In genomic region chr6:22877946-22878705, GRCh38 we compare ENCODE assay signal across 12 cellular contexts.
DNase-seq lines count a peak whose midpoint lies in the region; ATAC-seq and TF ChIP-seq lines count a peak whose summit lies in the region.
"Had no signal": no experiment of that assay in that cellular context is flagged by ENCODE, and none has a peak within 500 bp of the region (broad histone marks: within the 10 kb centered on the region; RNA-seq: fewer than 3 reads in every experiment).

No MANE protein-coding gene starts in this region.

- peaks cover 71% of the 10 kb centered on the region for H3K4me1 Mint-ChIP-seq in WTC11
- H3K4me1 Mint-ChIP-seq in activated T-helper 17 cell treated with anti-CD3 and anti-CD28 coated beads, Interleukin-2, amount 50 U/mL, for 72 hours: no peaks in the 10 kb centered on the region
- no peaks in the 10 kb centered on the region for H3K4me1 Mint-ChIP-seq in activated T-cell treated with anti-CD3 and anti-CD28 coated beads, Interleukin-2, amount 50 U/mL, for 4 hours (ENCODE audit: low read depth)
- H3K4me1 Mint-ChIP-seq: activated CD8-positive, alpha-beta memory T cell treated with anti-CD3 and anti-CD28 coated beads, Interleukin-2, amount 10 ng/mL, durations not matched to agents 7 days and 5 days had no signal

- H2AFZ ChIP-seq in osteoblast (ENCODE audit: low read length): no peak overlapping the region

- TF ChIP-seq CTCF in WTC11 (IDR thresholded peaks at IDR 0.05) (no peak), osteoblast (IDR thresholded peaks at IDR 0.05; ENCODE audit: extremely low read depth, low read depth, low read length) (no peak)

- peak overlapping the region; percentile 77 for H3K27ac ChIP-seq in osteoblast (ENCODE audit: low read depth, low read length)
- H3K27ac ChIP-seq: epithelial cell of prostate had no signal

- DNase-seq in EH (ENCODE audit: low read depth) (peak; percentile 98), WTC11 (ENCODE audit: low spot score) (no peak), foreskin melanocyte (peak; percentile 21), osteoblast (ENCODE audit: insufficient read length, low spot score, missing footprints) (peak; percentile 74), cardiac septum (ENCODE audit: low spot score) (no peak), HuH-7 (ENCODE audit: low spot score) (no peak)
- DNase-seq in activated T-cell treated with anti-CD3 and anti-CD28 coated beads, Interleukin-2, amount 50 U/mL, for 4 hours: no peak
- DNase-seq: activated CD8-positive, alpha-beta memory T cell treated with anti-CD3 and anti-CD28 coated beads, Interleukin-2, amount 10 ng/mL, durations not matched to agents 7 days and 5 days had no signal

- ATAC-seq in WTC11: peak; percentile 91
- ATAC-seq in activated T-helper 17 cell treated with anti-CD3 and anti-CD28 coated beads, Interleukin-2, amount 50 U/mL, for 72 hours (replicated peaks): no peak
- no peak for ATAC-seq in activated T-cell treated with anti-CD3 and anti-CD28 coated beads, Interleukin-2, amount 50 U/mL, for 4 hours
- ATAC-seq: activated CD8-positive, alpha-beta memory T cell treated with anti-CD3 and anti-CD28 coated beads, Interleukin-2, amount 10 ng/mL, durations not matched to agents 7 days and 5 days; HCT116 had no signal

- H3K4me3 ChIP-seq in osteoblast (ENCODE audit: insufficient read depth, low read length): no peak overlapping the region
- H3K4me3 ChIP-seq: right atrium auricular region had no signal

- no peaks in the 10 kb centered on the region for H3K9me3 ChIP-seq in osteoblast (ENCODE audit: low read depth, low read length)
- H3K9me3 ChIP-seq: right atrium auricular region had no signal

- H3K27ac Mint-ChIP-seq in WTC11: peak overlapping the region; percentile 99
- no peak overlapping the region for H3K27ac Mint-ChIP-seq in activated T-helper 17 cell treated with anti-CD3 and anti-CD28 coated beads, Interleukin-2, amount 50 U/mL, for 72 hours
- H3K27ac Mint-ChIP-seq: activated CD8-positive, alpha-beta memory T cell treated with anti-CD3 and anti-CD28 coated beads, Interleukin-2, amount 10 ng/mL, durations not matched to agents 7 days and 5 days had no signal

- no peaks in the 10 kb centered on the region for H3K27me3 Mint-ChIP-seq in WTC11 (ENCODE audit: low read depth)
- H3K27me3 Mint-ChIP-seq in activated T-helper 17 cell treated with anti-CD3 and anti-CD28 coated beads, Interleukin-2, amount 50 U/mL, for 72 hours: no peaks in the 10 kb centered on the region
- no peaks in the 10 kb centered on the region for H3K27me3 Mint-ChIP-seq in activated T-cell treated with anti-CD3 and anti-CD28 coated beads, Interleukin-2, amount 50 U/mL, for 4 hours (ENCODE audit: low read depth)
- H3K27me3 Mint-ChIP-seq: activated CD8-positive, alpha-beta memory T cell treated with anti-CD3 and anti-CD28 coated beads, Interleukin-2, amount 10 ng/mL, durations not matched to agents 7 days and 5 days had no signal

- no peaks in the 10 kb centered on the region for H4K20me1 ChIP-seq in osteoblast (ENCODE audit: insufficient read depth, low read length)

- peaks cover 49% of the 10 kb centered on the region for H3K4me1 ChIP-seq in osteoblast (ENCODE audit: insufficient read depth, low read length)

- H3K36me3 Mint-ChIP-seq in WTC11: peaks cover 11% of the 10 kb centered on the region
- H3K36me3 Mint-ChIP-seq in activated T-helper 17 cell treated with anti-CD3 and anti-CD28 coated beads, Interleukin-2, amount 50 U/mL, for 72 hours (ENCODE audit: low read depth): no peaks in the 10 kb centered on the region
- no peaks in the 10 kb centered on the region for H3K36me3 Mint-ChIP-seq in activated T-cell treated with anti-CD3 and anti-CD28 coated beads, Interleukin-2, amount 50 U/mL, for 4 hours (ENCODE audit: insufficient read depth)
- H3K36me3 Mint-ChIP-seq: activated CD8-positive, alpha-beta memory T cell treated with anti-CD3 and anti-CD28 coated beads, Interleukin-2, amount 10 ng/mL, durations not matched to agents 7 days and 5 days had no signal

- H3K79me2 ChIP-seq in osteoblast (ENCODE audit: insufficient read depth, low read length): no peaks in the 10 kb centered on the region

- intact Hi-C loops in cardiac septum (cut with DNase I): no loop called here

- H3K36me3 ChIP-seq in osteoblast (ENCODE audit: insufficient read depth, low read length): no peaks in the 10 kb centered on the region
- H3K36me3 ChIP-seq: right atrium auricular region had no signal

- H3K4me2 ChIP-seq in osteoblast (ENCODE audit: insufficient read depth, low read length): no peak overlapping the region

- POLR2A ChIA-PET in WTC11 (lab: Charles Lee): no interaction called here

- no peaks in the 10 kb centered on the region for H3K27me3 ChIP-seq in osteoblast (ENCODE audit: insufficient read depth, low read length)
- H3K27me3 ChIP-seq: right atrium auricular region had no signal

- CTCF ChIA-PET in WTC11 (lab: Charles Lee): interaction anchor here (1.4 kb wide), 1 partner anchor 29 kb away, joined by 4 read pairs; no protein-coding TSS in a partner anchor

- H3K9me3 Mint-ChIP-seq in WTC11: peaks cover 13% of the 10 kb centered on the region
- H3K9me3 Mint-ChIP-seq in activated T-helper 17 cell treated with anti-CD3 and anti-CD28 coated beads, Interleukin-2, amount 50 U/mL, for 72 hours: peaks cover 8% of the 10 kb centered on the region
- H3K9me3 Mint-ChIP-seq in activated T-cell treated with anti-CD3 and anti-CD28 coated beads, Interleukin-2, amount 50 U/mL, for 4 hours: peaks cover 12% of the 10 kb centered on the region

- H3K4me3 Mint-ChIP-seq in WTC11: peak overlapping the region; percentile 44
- no peak overlapping the region for H3K4me3 Mint-ChIP-seq in activated T-helper 17 cell treated with anti-CD3 and anti-CD28 coated beads, Interleukin-2, amount 50 U/mL, for 72 hours
- H3K4me3 Mint-ChIP-seq in activated T-cell treated with anti-CD3 and anti-CD28 coated beads, Interleukin-2, amount 50 U/mL, for 4 hours: no peak overlapping the region
- H3K4me3 Mint-ChIP-seq: activated CD8-positive, alpha-beta memory T cell treated with anti-CD3 and anti-CD28 coated beads, Interleukin-2, amount 10 ng/mL, durations not matched to agents 7 days and 5 days had no signal

TF ChIP-seq in WTC11, 78 proteins besides CTCF, POLR2A, EP300 and RAD21:
- TF ChIP-seq GABPB1 (CRISPR knock-in tag; IDR thresholded peaks at IDR 0.05): no peak
- TF ChIP-seq ATF1 (CRISPR knock-in tag; IDR thresholded peaks at IDR 0.05): no peak
- TF ChIP-seq PRRX2 (CRISPR knock-in tag; IDR thresholded peaks at IDR 0.05): no peak
- no peak for TF ChIP-seq RELA (CRISPR knock-in tag; IDR thresholded peaks at IDR 0.05; ENCODE audit: borderline replicate concordance)
- no peak for TF ChIP-seq E2F4 (CRISPR knock-in tag; IDR thresholded peaks at IDR 0.05; ENCODE audit: borderline replicate concordance, low read depth)
- TF ChIP-seq JAZF1 (CRISPR knock-in tag; IDR thresholded peaks at IDR 0.05): no peak
- no peak for TF ChIP-seq KAT7 (CRISPR knock-in tag; IDR thresholded peaks at IDR 0.05; ENCODE audit: borderline replicate concordance)
- no peak for TF ChIP-seq IRF2 (CRISPR knock-in tag; IDR thresholded peaks at IDR 0.05; ENCODE audit: borderline replicate concordance, low read depth)
- no peak for TF ChIP-seq RORB (CRISPR knock-in tag; IDR thresholded peaks at IDR 0.05)
- no peak for TF ChIP-seq SOX15 (CRISPR knock-in tag; IDR thresholded peaks at IDR 0.05)
- TF ChIP-seq, protein P1, sequence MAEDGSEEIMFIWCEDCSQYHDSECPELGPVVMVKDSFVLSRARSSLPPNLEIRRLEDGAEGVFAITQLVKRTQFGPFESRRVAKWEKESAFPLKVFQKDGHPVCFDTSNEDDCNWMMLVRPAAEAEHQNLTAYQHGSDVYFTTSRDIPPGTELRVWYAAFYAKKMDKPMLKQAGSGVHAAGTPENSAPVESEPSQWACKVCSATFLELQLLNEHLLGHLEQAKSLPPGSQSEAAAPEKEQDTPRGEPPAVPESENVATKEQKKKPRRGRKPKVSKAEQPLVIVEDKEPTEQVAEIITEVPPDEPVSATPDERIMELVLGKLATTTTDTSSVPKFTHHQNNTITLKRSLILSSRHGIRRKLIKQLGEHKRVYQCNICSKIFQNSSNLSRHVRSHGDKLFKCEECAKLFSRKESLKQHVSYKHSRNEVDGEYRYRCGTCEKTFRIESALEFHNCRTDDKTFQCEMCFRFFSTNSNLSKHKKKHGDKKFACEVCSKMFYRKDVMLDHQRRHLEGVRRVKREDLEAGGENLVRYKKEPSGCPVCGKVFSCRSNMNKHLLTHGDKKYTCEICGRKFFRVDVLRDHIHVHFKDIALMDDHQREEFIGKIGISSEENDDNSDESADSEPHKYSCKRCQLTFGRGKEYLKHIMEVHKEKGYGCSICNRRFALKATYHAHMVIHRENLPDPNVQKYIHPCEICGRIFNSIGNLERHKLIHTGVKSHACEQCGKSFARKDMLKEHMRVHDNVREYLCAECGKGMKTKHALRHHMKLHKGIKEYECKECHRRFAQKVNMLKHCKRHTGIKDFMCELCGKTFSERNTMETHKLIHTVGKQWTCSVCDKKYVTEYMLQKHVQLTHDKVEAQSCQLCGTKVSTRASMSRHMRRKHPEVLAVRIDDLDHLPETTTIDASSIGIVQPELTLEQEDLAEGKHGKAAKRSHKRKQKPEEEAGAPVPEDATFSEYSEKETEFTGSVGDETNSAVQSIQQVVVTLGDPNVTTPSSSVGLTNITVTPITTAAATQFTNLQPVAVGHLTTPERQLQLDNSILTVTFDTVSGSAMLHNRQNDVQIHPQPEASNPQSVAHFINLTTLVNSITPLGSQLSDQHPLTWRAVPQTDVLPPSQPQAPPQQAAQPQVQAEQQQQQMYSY (CRISPR knock-in tag; IDR thresholded peaks at IDR 0.05): no peak
TF ChIP-seq in WTC11: peak in this region for 0.

Comparison
In these comparisons a context has a peak if more than half of its experiments do, and no peak if none do; other contexts are left out.
1. DNase-seq: peak in EH (single experiment), foreskin melanocyte (single experiment) and osteoblast (single experiment); none in WTC11 (single experiment), cardiac septum (single experiment), activated T-cell treated with anti-CD3 and anti-CD28 coated beads, Interleukin-2, amount 50 U/mL, for 4 hours (single experiment) and HuH-7 (single experiment).